ENCODE assay signal across 19 cellular contexts in genomic region chr22:30404307-30404706, GRCh38. TPM values are rescaled to one million over a fixed set of nuclear protein-coding genes. Genes with fewer than 3 reads are reported as not detected.
DNase-seq lines count a peak whose midpoint lies in the region; ATAC-seq, FAIRE-seq and TF ChIP-seq lines count a peak whose summit lies in the region.
"Had no signal": no experiment of that assay in that cellular context is flagged by ENCODE, and none has a peak within 500 bp of the region (broad histone marks: within the 10 kb centered on the region; RNA-seq: fewer than 3 reads in every experiment).

No MANE protein-coding gene starts in this region.

- no peak overlapping the region for H3K4me3 ChIP-seq in bronchial epithelial cell (ENCODE audit: low read depth, low read length)
- no peak overlapping the region for H3K4me3 ChIP-seq in naive thymus-derived CD4-positive, alpha-beta T cell (ENCODE audit: low read length)
- H3K4me3 ChIP-seq in A673 (ENCODE audit: low read depth, low read length, poor library complexity, severe bottlenecking) = no peak overlapping the region

- intact Hi-C loops in CD4-positive, alpha-beta T cell (cut with DNase I, micrococcal nuclease) = no loop called here
- intact Hi-C loops in naive thymus-derived CD4-positive, alpha-beta T cell (cut with micrococcal nuclease) = no loop called here
- intact Hi-C loops in Calu3 (cut with micrococcal nuclease; ENCODE audit: unreplicated experiment) (no loop called here), A673 (cut with micrococcal nuclease; ENCODE audit: unreplicated experiment) (loop anchor here (10.0 kb wide), 1 partner anchor 60 kb away; no protein-coding TSS in a partner anchor)

- CTCF ChIA-PET in CD4-positive, alpha-beta T cell (lab: Charles Lee) = no interaction called here
- CTCF ChIA-PET in RWPE1 (lab: Yijun Ruan, JAX) (no interaction called here), Calu3 (lab: Charles Lee) (interaction anchor here (1.0 kb wide), 1 partner anchor 18 kb away, joined by 4 read pairs; no protein-coding TSS in a partner anchor), A673 (lab: Charles Lee) (no interaction called here)
- CTCF ChIA-PET in naive thymus-derived CD4-positive, alpha-beta T cell (lab: Charles Lee) = no interaction called here
- CTCF ChIA-PET in activated CD8-positive, alpha-beta memory T cell treated with anti-CD3 and anti-CD28 coated beads, Interleukin-2, amount 10 ng/mL, durations not matched to agents 7 days and 5 days (lab: Charles Lee) = interaction anchor here (1.4 kb wide), 1 partner anchor 8 kb away, joined by 3 read pairs; the partner anchor contains the start of gene SEC14L2

- no peaks in the 10 kb centered on the region for H3K27me3 Mint-ChIP-seq in CD4-positive, alpha-beta T cell
- H3K27me3 Mint-ChIP-seq in naive thymus-derived CD4-positive, alpha-beta T cell = no peaks in the 10 kb centered on the region
- no peaks in the 10 kb centered on the region for H3K27me3 Mint-ChIP-seq in Calu3 (ENCODE audit: unreplicated experiment)
- no peaks in the 10 kb centered on the region for H3K27me3 Mint-ChIP-seq in activated CD8-positive, alpha-beta memory T cell treated with anti-CD3 and anti-CD28 coated beads, Interleukin-2, amount 10 ng/mL, durations not matched to agents 7 days and 5 days

- TF ChIP-seq CTCF in CD4-positive, alpha-beta T cell (IDR thresholded peaks at IDR 0.05) = no peak
- TF ChIP-seq CTCF in RWPE1 (conservative IDR thresholded peaks at IDR 0.05; ENCODE audit: low read depth) (no peak), bronchial epithelial cell (IDR thresholded peaks at IDR 0.05; ENCODE audit: insufficient read depth, low read length, severe bottlenecking) (no peak), Calu3 (IDR thresholded peaks at IDR 0.05; ENCODE audit: unreplicated experiment) (no peak), A673 (conservative IDR thresholded peaks at IDR 0.05; ENCODE audit: low read depth, low read length) (no peak)

- DNase-seq in CD4-positive, alpha-beta T cell = no peak
- DNase-seq in RWPE1 (ENCODE audit: low spot score) = no peak
- no peak for DNase-seq in bronchial epithelial cell (ENCODE audit: low read depth)
- DNase-seq in naive thymus-derived CD4-positive, alpha-beta T cell = no peak
- DNase-seq in dedifferentiated amniotic fluid mesenchymal stem cell (ENCODE audit: extremely low spot score) = no peak
- no peak for DNase-seq in Calu3
- no peak for DNase-seq in activated CD8-positive, alpha-beta memory T cell treated with anti-CD3 and anti-CD28 coated beads, Interleukin-2, amount 10 ng/mL, durations not matched to agents 7 days and 5 days
- no peak for DNase-seq in A673 (ENCODE audit: low spot score)
- DNase-seq: BE2C, COR-L47, GF-D8, HCEC 1CT, HFFc6, IMR-90 had no signal

- no peak overlapping the region for H3K27ac ChIP-seq in CD4-positive, alpha-beta T cell (ENCODE audit: low read depth, low read length)
- peak overlapping the region; percentile 17; the same call in 1 of the 2 replicates for H3K27ac ChIP-seq in RWPE1
- no peak overlapping the region for H3K27ac ChIP-seq in naive thymus-derived CD4-positive, alpha-beta T cell (ENCODE audit: low read depth, low read length)
- no peak overlapping the region for H3K27ac ChIP-seq in A673 (ENCODE audit: low read depth, low read length, poor library complexity, severe bottlenecking)
- H3K27ac ChIP-seq: C4-2B, HL-60 had no signal

- H3K9me3 ChIP-seq in CD4-positive, alpha-beta T cell (ENCODE audit: control insufficient read depth, low read length) = no peaks in the 10 kb centered on the region
- no peaks in the 10 kb centered on the region for H3K9me3 ChIP-seq in naive thymus-derived CD4-positive, alpha-beta T cell (ENCODE audit: control insufficient read depth in 2 of 3, low read length in 3 of 3)
- H3K9me3 ChIP-seq in A673 (ENCODE audit: low read depth, low read length, poor library complexity, severe bottlenecking) = no peaks in the 10 kb centered on the region
- H3K9me3 ChIP-seq: BE2C had no signal

- no peaks in the 10 kb centered on the region for H3K27me3 ChIP-seq in CD4-positive, alpha-beta T cell (ENCODE audit: control insufficient read depth, insufficient read depth, low read length)
- no peaks in the 10 kb centered on the region for H3K27me3 ChIP-seq in bronchial epithelial cell (ENCODE audit: control insufficient read depth, insufficient read depth, low read length)
- no peaks in the 10 kb centered on the region for H3K27me3 ChIP-seq in naive thymus-derived CD4-positive, alpha-beta T cell (ENCODE audit: control insufficient read depth in 2 of 2, insufficient read depth in 2 of 2, low read length in 2 of 2)
- no peaks in the 10 kb centered on the region for H3K27me3 ChIP-seq in A673 (replicated peaks; ENCODE audit: insufficient read depth, low read depth, low read length, poor library complexity)
- H3K27me3 ChIP-seq: BE2C had no signal

- BruUV-seq in Calu3 (replicated peaks; lab: Mats Ljungman, UMichigan) = no TSS peak
- no TSS peak for BruUV-seq in A673 (replicated peaks; lab: Mats Ljungman, UMichigan)

- peaks cover 17% of the 10 kb centered on the region for H3K4me1 Mint-ChIP-seq in CD4-positive, alpha-beta T cell (ENCODE audit: low read depth)
- H3K4me1 Mint-ChIP-seq in naive thymus-derived CD4-positive, alpha-beta T cell = peaks cover 0 to 15% (median 2%) of the 10 kb centered on the region in 7 donors
- peaks cover 3% of the 10 kb centered on the region for H3K4me1 Mint-ChIP-seq in Calu3 (ENCODE audit: low read depth, unreplicated experiment)
- H3K4me1 Mint-ChIP-seq in activated CD8-positive, alpha-beta memory T cell treated with anti-CD3 and anti-CD28 coated beads, Interleukin-2, amount 10 ng/mL, durations not matched to agents 7 days and 5 days = peaks cover 7% of the 10 kb centered on the region

- FAIRE-seq in bronchial epithelial cell (lab: Jason Lieb, UNC) = peak; percentile 80
- FAIRE-seq: A204.1, H1 had no signal

- POLR2A ChIA-PET in CD4-positive, alpha-beta T cell (lab: Charles Lee) = interaction anchor here (4.9 kb wide), 1 partner anchor 19 kb away, joined by 18 read pairs; no protein-coding TSS in a partner anchor
- POLR2A ChIA-PET in RWPE1 (lab: Yijun Ruan, JAX; ENCODE audit: low non-redundant PET) (no interaction called here), A673 (lab: Charles Lee; ENCODE audit: low non-redundant PET) (interaction anchor here (0.6 kb wide), 2 partner anchors 17 to 19 kb away, joined by 3 to 4 read pairs; no protein-coding TSS in a partner anchor)
- POLR2A ChIA-PET in naive thymus-derived CD4-positive, alpha-beta T cell (lab: Charles Lee) = interaction anchor here (0.6 to 4.3 kb wide), 3 partner anchors 13 to 48 kb away, joined by 4 to 29 read pairs (median 5); no protein-coding TSS in a partner anchor

- H3K4me1 ChIP-seq in naive thymus-derived CD4-positive, alpha-beta T cell (ENCODE audit: control insufficient read depth in 2 of 2, insufficient read depth in 2 of 2, low read length in 2 of 2) = no peaks in the 10 kb centered on the region
- no peaks in the 10 kb centered on the region for H3K4me1 ChIP-seq in A673 (ENCODE audit: insufficient read depth, low read length, poor library complexity, severe bottlenecking)
- H3K4me1 ChIP-seq: BE2C had no signal

- ATAC-seq in CD4-positive, alpha-beta T cell (ENCODE audit: poor library complexity) = no peak
- no peak for ATAC-seq in naive thymus-derived CD4-positive, alpha-beta T cell
- ATAC-seq in activated CD8-positive, alpha-beta memory T cell treated with anti-CD3 and anti-CD28 coated beads, Interleukin-2, amount 10 ng/mL, durations not matched to agents 7 days and 5 days = no peak
- ATAC-seq: CD8-positive, alpha-beta T cell had no signal

- H3K36me3 Mint-ChIP-seq in CD4-positive, alpha-beta T cell (ENCODE audit: low read depth) = peaks cover 54% of the 10 kb centered on the region
- H3K36me3 Mint-ChIP-seq in naive thymus-derived CD4-positive, alpha-beta T cell = peaks cover 0 to 21% (median 4%) of the 10 kb centered on the region in 5 donors
- peaks cover 33% of the 10 kb centered on the region for H3K36me3 Mint-ChIP-seq in Calu3 (ENCODE audit: insufficient read depth, unreplicated experiment)
- H3K36me3 Mint-ChIP-seq in activated CD8-positive, alpha-beta memory T cell treated with anti-CD3 and anti-CD28 coated beads, Interleukin-2, amount 10 ng/mL, durations not matched to agents 7 days and 5 days = peaks cover 3% of the 10 kb centered on the region

- peak overlapping the region; percentile 4 for H3K4me3 Mint-ChIP-seq in CD4-positive, alpha-beta T cell
- no peak overlapping the region for H3K4me3 Mint-ChIP-seq in naive thymus-derived CD4-positive, alpha-beta T cell
- H3K4me3 Mint-ChIP-seq in Calu3 (ENCODE audit: low read depth, unreplicated experiment) = no peak overlapping the region
- no peak overlapping the region for H3K4me3 Mint-ChIP-seq in activated CD8-positive, alpha-beta memory T cell treated with anti-CD3 and anti-CD28 coated beads, Interleukin-2, amount 10 ng/mL, durations not matched to agents 7 days and 5 days
- H3K4me3 Mint-ChIP-seq: CD8-positive, alpha-beta T cell; HFFc6 had no signal

- H3K9me3 Mint-ChIP-seq in CD4-positive, alpha-beta T cell = no peaks in the 10 kb centered on the region
- H3K9me3 Mint-ChIP-seq in naive thymus-derived CD4-positive, alpha-beta T cell = no peaks in the 10 kb centered on the region
- H3K9me3 Mint-ChIP-seq in Calu3 (ENCODE audit: low read depth, unreplicated experiment) = no peaks in the 10 kb centered on the region
- H3K9me3 Mint-ChIP-seq in activated CD8-positive, alpha-beta memory T cell treated with anti-CD3 and anti-CD28 coated beads, Interleukin-2, amount 10 ng/mL, durations not matched to agents 7 days and 5 days (ENCODE audit: low read depth) = no peaks in the 10 kb centered on the region
- H3K9me3 Mint-ChIP-seq: CD8-positive, alpha-beta T cell; HFFc6 had no signal

- H3K27ac Mint-ChIP-seq in CD4-positive, alpha-beta T cell = peak overlapping the region; percentile 26
- peak overlapping the region in 5 of 9 donors; percentile 4 to 56 (median 26) for H3K27ac Mint-ChIP-seq in naive thymus-derived CD4-positive, alpha-beta T cell
- no peak overlapping the region for H3K27ac Mint-ChIP-seq in Calu3 (ENCODE audit: unreplicated experiment)
- H3K27ac Mint-ChIP-seq in activated CD8-positive, alpha-beta memory T cell treated with anti-CD3 and anti-CD28 coated beads, Interleukin-2, amount 10 ng/mL, durations not matched to agents 7 days and 5 days = no peak overlapping the region

- peaks cover 28% of the 10 kb centered on the region for H3K36me3 ChIP-seq in bronchial epithelial cell (ENCODE audit: control insufficient read depth, insufficient read depth, low read length)
- peaks cover 0 to 42% (median 0%) of the 10 kb centered on the region in 3 experiments for H3K36me3 ChIP-seq in naive thymus-derived CD4-positive, alpha-beta T cell (ENCODE audit: control insufficient read depth in 2 of 3, insufficient read depth in 3 of 3, low read length in 3 of 3)
- peaks cover 21% of the 10 kb centered on the region for H3K36me3 ChIP-seq in A673 (ENCODE audit: insufficient read depth, low read length, poor library complexity, severe bottlenecking)
- H3K36me3 ChIP-seq: BE2C had no signal

RNA-seq across cellular contexts. Expression of gene SEC14L2, which starts 7.5 kb away (rescaled TPM):
- 10 to 100 TPM; 74.6 to 79.8 TPM for total RNA-seq in CD4-positive, alpha-beta T cell
- total RNA-seq in bronchial epithelial cell (32.6 and 34.5 TPM in 2 replicates), Calu3 (2022) (32.1 and 39.1 TPM in 2 replicates), A673 (2021) (14.4 and 19.4 TPM in 2 replicates)
- 100 to 1,000 TPM in 1 of 5 experiments, 10 to 100 TPM in 4; 10.7 to 147 (median 16.5) TPM for total RNA-seq in naive thymus-derived CD4-positive, alpha-beta T cell
- polyA plus RNA-seq in naive thymus-derived CD4-positive, alpha-beta T cell = 10 to 100 TPM; 12.7 to 20.7 TPM
- total RNA-seq in activated CD8-positive, alpha-beta memory T cell treated with anti-CD3 and anti-CD28 coated beads, Interleukin-2, amount 10 ng/mL, durations not matched to agents 7 days and 5 days = 1 to 10 TPM; 2.2 to 4.8 TPM

RNA-seq across cellular contexts. Expression of gene RNF215, which starts 17.1 kb away (rescaled TPM):
- 1 to 10 TPM; 4.6 to 4.9 TPM for total RNA-seq in CD4-positive, alpha-beta T cell
- total RNA-seq in bronchial epithelial cell = 14.1 and 15.5 TPM in 2 replicates
- 10 to 100 TPM in 1 of 5 experiments, 1 to 10 TPM in 4; 4.3 to 10.8 (median 5.3) TPM for total RNA-seq in naive thymus-derived CD4-positive, alpha-beta T cell
- 1 to 10 TPM in 1 of 2 donors, under 1 TPM in 1; 0.08 to 1.1 TPM for polyA plus RNA-seq in naive thymus-derived CD4-positive, alpha-beta T cell
- 42.5 and 48.8 TPM in 2 replicates for total RNA-seq in Calu3 (2022)
- total RNA-seq in activated CD8-positive, alpha-beta memory T cell treated with anti-CD3 and anti-CD28 coated beads, Interleukin-2, amount 10 ng/mL, durations not matched to agents 7 days and 5 days = 10 to 100 TPM in 1 of 2 experiments, 1 to 10 TPM in 1; 8.5 to 10.5 TPM
- 18.9 and 22.4 TPM in 2 replicates for total RNA-seq in A673 (2021)

RNA-seq across cellular contexts. Expression of gene MTFP1, which starts 21.3 kb away (rescaled TPM):
- total RNA-seq in CD4-positive, alpha-beta T cell = 10 to 100 TPM; 37.2 to 38.0 TPM
- total RNA-seq in bronchial epithelial cell = 16.0 and 53.2 TPM in 2 replicates
- 10 to 100 TPM; 10.2 to 68.2 (median 23.6) TPM for total RNA-seq in naive thymus-derived CD4-positive, alpha-beta T cell
- polyA plus RNA-seq in naive thymus-derived CD4-positive, alpha-beta T cell = 10 to 100 TPM; 26.7 to 30.4 TPM
- total RNA-seq in Calu3 (2022) = 30.5 and 33.6 TPM in 2 replicates
- total RNA-seq in activated CD8-positive, alpha-beta memory T cell treated with anti-CD3 and anti-CD28 coated beads, Interleukin-2, amount 10 ng/mL, durations not matched to agents 7 days and 5 days = 10 to 100 TPM; 59.1 to 73.4 TPM
- total RNA-seq in A673 (2021) = 82.6 and 86.9 TPM in 2 replicates

RNA-seq across cellular contexts. Expression of gene CCDC157, which starts 47.5 kb away (rescaled TPM):
- 10 to 100 TPM in 1 of 2 experiments, 1 to 10 TPM in 1; 8.3 to 10.1 TPM for total RNA-seq in CD4-positive, alpha-beta T cell
- total RNA-seq in bronchial epithelial cell (0.38 and 0.53 TPM in 2 replicates), Calu3 (2022) (5.0 and 5.5 TPM in 2 replicates), A673 (2021) (5.7 and 6.0 TPM in 2 replicates)
- total RNA-seq in naive thymus-derived CD4-positive, alpha-beta T cell = 1 to 10 TPM; 1.8 to 6.9 (median 3.2) TPM
- 1 to 10 TPM; 1.4 to 2.1 TPM for polyA plus RNA-seq in naive thymus-derived CD4-positive, alpha-beta T cell
- 1 to 10 TPM; 4.9 to 6.2 TPM for total RNA-seq in activated CD8-positive, alpha-beta memory T cell treated with anti-CD3 and anti-CD28 coated beads, Interleukin-2, amount 10 ng/mL, durations not matched to agents 7 days and 5 days

RNA-seq across cellular contexts. Expression of gene SF3A1, which starts 47.6 kb away (rescaled TPM):
- total RNA-seq in CD4-positive, alpha-beta T cell = 100 to 1,000 TPM; 335 to 388 TPM
- 17.9 and 20.1 TPM in 2 replicates for total RNA-seq in bronchial epithelial cell
- 100 to 1,000 TPM; 267 to 341 (median 284) TPM for total RNA-seq in naive thymus-derived CD4-positive, alpha-beta T cell
- polyA plus RNA-seq in naive thymus-derived CD4-positive, alpha-beta T cell = 100 to 1,000 TPM in 1 of 2 donors, 10 to 100 TPM in 1; 83.2 to 115 TPM
- 181 and 197 TPM in 2 replicates for total RNA-seq in Calu3 (2022)
- 100 to 1,000 TPM; 214 to 267 TPM for total RNA-seq in activated CD8-positive, alpha-beta memory T cell treated with anti-CD3 and anti-CD28 coated beads, Interleukin-2, amount 10 ng/mL, durations not matched to agents 7 days and 5 days
- total RNA-seq in A673 (2021) = 346 and 366 TPM in 2 replicates

Comparison
In these comparisons a context has a peak if more than half of its experiments do, and no peak if none do; other contexts are left out.
1. H3K27ac Mint-ChIP-seq: peak in CD4-positive, alpha-beta T cell (single experiment) and naive thymus-derived CD4-positive, alpha-beta T cell (5 of 9); none in Calu3 (single experiment) and activated CD8-positive, alpha-beta memory T cell treated with anti-CD3 and anti-CD28 coated beads, Interleukin-2, amount 10 ng/mL, durations not matched to agents 7 days and 5 days (single experiment).
2. CTCF ChIA-PET loops: an anchor here in Calu3 (1.0 kb wide) and activated CD8-positive, alpha-beta memory T cell treated with anti-CD3 and anti-CD28 coated beads, Interleukin-2, amount 10 ng/mL, durations not matched to agents 7 days and 5 days (1.4 kb wide); none called in CD4-positive, alpha-beta T cell, RWPE1, naive thymus-derived CD4-positive, alpha-beta T cell and A673.